In the genomic region with DNA sequence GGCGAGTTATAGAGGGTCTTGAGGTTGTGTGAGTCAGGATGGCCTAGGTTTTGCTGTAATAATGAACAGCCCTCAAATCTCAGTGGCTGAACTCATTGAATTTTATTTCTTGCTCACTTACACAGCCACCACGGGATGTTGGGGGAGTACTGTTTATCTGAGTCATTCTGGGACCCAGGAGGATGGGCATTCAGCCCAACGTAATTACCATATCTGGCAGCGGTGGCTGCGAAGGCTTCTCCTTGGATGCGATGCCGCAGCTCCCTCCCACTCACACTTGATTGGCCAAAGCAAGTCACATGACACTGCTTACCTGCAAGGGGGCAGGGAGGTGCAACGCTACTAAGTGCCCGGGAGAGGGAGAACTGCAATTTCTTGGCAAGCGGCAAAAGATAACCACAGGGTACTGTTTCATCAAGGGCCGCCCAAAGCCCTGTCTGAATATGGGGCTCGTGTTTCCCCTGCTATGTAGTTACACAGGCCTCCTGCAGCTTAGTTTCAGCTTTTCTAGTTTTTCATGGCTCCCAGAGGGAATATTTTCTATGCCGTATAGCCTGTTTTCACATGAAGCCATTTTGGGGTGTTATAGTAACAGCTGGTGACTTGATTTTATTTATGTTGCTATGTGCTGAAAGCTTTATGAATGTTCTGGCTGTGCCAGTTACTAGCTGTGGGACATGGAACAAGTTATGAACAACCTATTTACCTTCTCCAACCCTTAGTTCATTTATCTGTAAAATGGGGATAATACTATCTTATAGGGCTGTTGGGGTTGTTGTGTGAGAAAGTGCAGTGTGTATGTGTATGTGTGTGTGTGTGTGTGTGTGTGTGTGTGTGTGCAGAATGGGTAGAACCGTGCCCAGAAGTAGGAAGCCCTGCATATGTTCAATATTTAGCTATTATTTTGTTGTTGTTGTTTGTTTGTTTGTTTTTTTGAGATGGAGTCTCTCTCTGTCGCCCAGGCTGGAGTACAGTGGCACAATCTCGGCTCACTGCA, we compare ENCODE assay signal across 1 cellular context.
TF ChIP-seq lines count a peak whose summit lies in the region.

No MANE protein-coding gene starts in this region.

TF ChIP-seq in K562, 482 proteins besides CTCF, POLR2A, EP300 and RAD21 (continues in another document):
- TF ChIP-seq BHLHE40 (IDR thresholded peaks at IDR 0.05; ENCODE audit: low read length) (peak; percentile 25; the same call in 1 of the 2 replicates), SMARCA5 (IDR thresholded peaks at IDR 0.05) (no peak), ZNF354B (CRISPR knock-in tag; IDR thresholded peaks at IDR 0.05) (no peak), RAD51 (IDR thresholded peaks at IDR 0.05; ENCODE audit: borderline replicate concordance, low read depth) (peak; percentile 94), KAT2B (IDR thresholded peaks at IDR 0.05; ENCODE audit: low read depth, low read length) (no peak), NFYB (IDR thresholded peaks at IDR 0.05; ENCODE audit: extremely low read depth, insufficient read length) (peak; percentile 98), NCOA1 (IDR thresholded peaks at IDR 0.05; ENCODE audit: low read depth) (no peak), BRF1 (IDR thresholded peaks at IDR 0.05; ENCODE audit: borderline replicate concordance, extremely low read depth, insufficient read length) (no peak), CHCHD3 (CRISPR knock-in tag; IDR thresholded peaks at IDR 0.05) (no peak), SMC3 (conservative IDR thresholded peaks at IDR 0.05; ENCODE audit: insufficient read depth, low read depth, low read length) (0 out of 2 replicates have a peak, but pooled peaks have one; percentile 11), KLF13 (tag; IDR thresholded peaks at IDR 0.05; ENCODE audit: borderline replicate concordance, low read depth) (no peak), HDAC6 (IDR thresholded peaks at IDR 0.05; ENCODE audit: low read depth, low read length) (no peak), SMARCE1 (IDR thresholded peaks at IDR 0.05) (0 out of 2 replicates have a peak, but pooled peaks have one; percentile 16), MAFF (IDR thresholded peaks at IDR 0.05; ENCODE audit: low read length) (peak; percentile 42; the same call in 1 of the 2 replicates), ZNF12 (CRISPR knock-in tag; IDR thresholded peaks at IDR 0.05) (peak; percentile 98), LARP7 (IDR thresholded peaks at IDR 0.05) (no peak), NBN (IDR thresholded peaks at IDR 0.05; ENCODE audit: low read depth) (no peak), XRCC3 (IDR thresholded peaks at IDR 0.05) (no peak), PHB (CRISPR knock-in tag; IDR thresholded peaks at IDR 0.05) (no peak), PTTG1 (tag; IDR thresholded peaks at IDR 0.05; ENCODE audit: low read depth) (no peak), FOS (IDR thresholded peaks at IDR 0.05; ENCODE audit: extremely low read depth, insufficient read length) (peak; percentile 86), NFIC (IDR thresholded peaks at IDR 0.05) (peak; percentile 41; the same call in 1 of the 2 replicates), TOE1 (IDR thresholded peaks at IDR 0.05; ENCODE audit: borderline replicate concordance) (peak; percentile 98), TOE1 (CRISPR knock-in tag; IDR thresholded peaks at IDR 0.05; ENCODE audit: borderline replicate concordance, low read depth) (no peak), PHF21A (IDR thresholded peaks at IDR 0.05; ENCODE audit: borderline replicate concordance, low read depth) (peak; percentile 32; the same call in 1 of the 2 replicates), ZEB2 (IDR thresholded peaks at IDR 0.05) (0 out of 2 replicates have a peak, but pooled peaks have one; percentile 27), DPF2 (IDR thresholded peaks at IDR 0.05) (0 out of 2 replicates have a peak, but pooled peaks have one; percentile 36), RCOR1 (IDR thresholded peaks at IDR 0.05; ENCODE audit: borderline replicate concordance in 1 of 2, low read depth in 2 of 2, low read length in 2 of 2) (peak in 1 of 2 experiments; percentile 75; a peak in 1 of 4 replicates), EGR1 (conservative IDR thresholded peaks at IDR 0.05) (peak; percentile 75), HMG20A (CRISPR knock-in tag; conservative IDR thresholded peaks at IDR 0.05) (no peak), CREM (IDR thresholded peaks at IDR 0.05; ENCODE audit: low read depth) (peak; percentile 32; the same call in 1 of the 2 replicates), CHD2 (IDR thresholded peaks at IDR 0.05; ENCODE audit: low read depth, low read length) (peak; percentile 73), SAFB2 (IDR thresholded peaks at IDR 0.05; ENCODE audit: borderline replicate concordance, low read depth, low read length, severe bottlenecking) (no peak), CTBP1 (IDR thresholded peaks at IDR 0.05; ENCODE audit: borderline replicate concordance) (peak; percentile 58; the same call in 1 of the 2 replicates)
- TF ChIP-seq, protein P1, sequence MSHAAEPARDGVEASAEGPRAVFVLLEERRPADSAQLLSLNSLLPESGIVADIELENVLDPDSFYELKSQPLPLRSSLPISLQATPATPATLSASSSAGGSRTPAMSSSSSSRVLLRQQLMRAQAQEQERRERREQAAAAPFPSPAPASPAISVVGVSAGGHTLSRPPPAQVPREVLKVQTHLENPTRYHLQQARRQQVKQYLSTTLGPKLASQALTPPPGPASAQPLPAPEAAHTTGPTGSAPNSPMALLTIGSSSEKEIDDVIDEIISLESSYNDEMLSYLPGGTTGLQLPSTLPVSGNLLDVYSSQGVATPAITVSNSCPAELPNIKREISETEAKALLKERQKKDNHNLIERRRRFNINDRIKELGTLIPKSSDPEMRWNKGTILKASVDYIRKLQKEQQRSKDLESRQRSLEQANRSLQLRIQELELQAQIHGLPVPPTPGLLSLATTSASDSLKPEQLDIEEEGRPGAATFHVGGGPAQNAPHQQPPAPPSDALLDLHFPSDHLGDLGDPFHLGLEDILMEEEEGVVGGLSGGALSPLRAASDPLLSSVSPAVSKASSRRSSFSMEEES (CRISPR knock-in tag; IDR thresholded peaks at IDR 0.05): peak; percentile 92
- TF ChIP-seq, protein P2, sequence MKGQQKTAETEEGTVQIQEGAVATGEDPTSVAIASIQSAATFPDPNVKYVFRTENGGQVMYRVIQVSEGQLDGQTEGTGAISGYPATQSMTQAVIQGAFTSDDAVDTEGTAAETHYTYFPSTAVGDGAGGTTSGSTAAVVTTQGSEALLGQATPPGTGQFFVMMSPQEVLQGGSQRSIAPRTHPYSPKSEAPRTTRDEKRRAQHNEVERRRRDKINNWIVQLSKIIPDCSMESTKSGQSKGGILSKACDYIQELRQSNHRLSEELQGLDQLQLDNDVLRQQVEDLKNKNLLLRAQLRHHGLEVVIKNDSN (CRISPR knock-in tag; IDR thresholded peaks at IDR 0.05): peak; percentile 95
- TF ChIP-seq, protein P3, sequence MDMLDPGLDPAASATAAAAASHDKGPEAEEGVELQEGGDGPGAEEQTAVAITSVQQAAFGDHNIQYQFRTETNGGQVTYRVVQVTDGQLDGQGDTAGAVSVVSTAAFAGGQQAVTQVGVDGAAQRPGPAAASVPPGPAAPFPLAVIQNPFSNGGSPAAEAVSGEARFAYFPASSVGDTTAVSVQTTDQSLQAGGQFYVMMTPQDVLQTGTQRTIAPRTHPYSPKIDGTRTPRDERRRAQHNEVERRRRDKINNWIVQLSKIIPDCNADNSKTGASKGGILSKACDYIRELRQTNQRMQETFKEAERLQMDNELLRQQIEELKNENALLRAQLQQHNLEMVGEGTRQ (CRISPR knock-in tag; IDR thresholded peaks at IDR 0.05): peak; percentile 94
- TF ChIP-seq, protein P4, sequence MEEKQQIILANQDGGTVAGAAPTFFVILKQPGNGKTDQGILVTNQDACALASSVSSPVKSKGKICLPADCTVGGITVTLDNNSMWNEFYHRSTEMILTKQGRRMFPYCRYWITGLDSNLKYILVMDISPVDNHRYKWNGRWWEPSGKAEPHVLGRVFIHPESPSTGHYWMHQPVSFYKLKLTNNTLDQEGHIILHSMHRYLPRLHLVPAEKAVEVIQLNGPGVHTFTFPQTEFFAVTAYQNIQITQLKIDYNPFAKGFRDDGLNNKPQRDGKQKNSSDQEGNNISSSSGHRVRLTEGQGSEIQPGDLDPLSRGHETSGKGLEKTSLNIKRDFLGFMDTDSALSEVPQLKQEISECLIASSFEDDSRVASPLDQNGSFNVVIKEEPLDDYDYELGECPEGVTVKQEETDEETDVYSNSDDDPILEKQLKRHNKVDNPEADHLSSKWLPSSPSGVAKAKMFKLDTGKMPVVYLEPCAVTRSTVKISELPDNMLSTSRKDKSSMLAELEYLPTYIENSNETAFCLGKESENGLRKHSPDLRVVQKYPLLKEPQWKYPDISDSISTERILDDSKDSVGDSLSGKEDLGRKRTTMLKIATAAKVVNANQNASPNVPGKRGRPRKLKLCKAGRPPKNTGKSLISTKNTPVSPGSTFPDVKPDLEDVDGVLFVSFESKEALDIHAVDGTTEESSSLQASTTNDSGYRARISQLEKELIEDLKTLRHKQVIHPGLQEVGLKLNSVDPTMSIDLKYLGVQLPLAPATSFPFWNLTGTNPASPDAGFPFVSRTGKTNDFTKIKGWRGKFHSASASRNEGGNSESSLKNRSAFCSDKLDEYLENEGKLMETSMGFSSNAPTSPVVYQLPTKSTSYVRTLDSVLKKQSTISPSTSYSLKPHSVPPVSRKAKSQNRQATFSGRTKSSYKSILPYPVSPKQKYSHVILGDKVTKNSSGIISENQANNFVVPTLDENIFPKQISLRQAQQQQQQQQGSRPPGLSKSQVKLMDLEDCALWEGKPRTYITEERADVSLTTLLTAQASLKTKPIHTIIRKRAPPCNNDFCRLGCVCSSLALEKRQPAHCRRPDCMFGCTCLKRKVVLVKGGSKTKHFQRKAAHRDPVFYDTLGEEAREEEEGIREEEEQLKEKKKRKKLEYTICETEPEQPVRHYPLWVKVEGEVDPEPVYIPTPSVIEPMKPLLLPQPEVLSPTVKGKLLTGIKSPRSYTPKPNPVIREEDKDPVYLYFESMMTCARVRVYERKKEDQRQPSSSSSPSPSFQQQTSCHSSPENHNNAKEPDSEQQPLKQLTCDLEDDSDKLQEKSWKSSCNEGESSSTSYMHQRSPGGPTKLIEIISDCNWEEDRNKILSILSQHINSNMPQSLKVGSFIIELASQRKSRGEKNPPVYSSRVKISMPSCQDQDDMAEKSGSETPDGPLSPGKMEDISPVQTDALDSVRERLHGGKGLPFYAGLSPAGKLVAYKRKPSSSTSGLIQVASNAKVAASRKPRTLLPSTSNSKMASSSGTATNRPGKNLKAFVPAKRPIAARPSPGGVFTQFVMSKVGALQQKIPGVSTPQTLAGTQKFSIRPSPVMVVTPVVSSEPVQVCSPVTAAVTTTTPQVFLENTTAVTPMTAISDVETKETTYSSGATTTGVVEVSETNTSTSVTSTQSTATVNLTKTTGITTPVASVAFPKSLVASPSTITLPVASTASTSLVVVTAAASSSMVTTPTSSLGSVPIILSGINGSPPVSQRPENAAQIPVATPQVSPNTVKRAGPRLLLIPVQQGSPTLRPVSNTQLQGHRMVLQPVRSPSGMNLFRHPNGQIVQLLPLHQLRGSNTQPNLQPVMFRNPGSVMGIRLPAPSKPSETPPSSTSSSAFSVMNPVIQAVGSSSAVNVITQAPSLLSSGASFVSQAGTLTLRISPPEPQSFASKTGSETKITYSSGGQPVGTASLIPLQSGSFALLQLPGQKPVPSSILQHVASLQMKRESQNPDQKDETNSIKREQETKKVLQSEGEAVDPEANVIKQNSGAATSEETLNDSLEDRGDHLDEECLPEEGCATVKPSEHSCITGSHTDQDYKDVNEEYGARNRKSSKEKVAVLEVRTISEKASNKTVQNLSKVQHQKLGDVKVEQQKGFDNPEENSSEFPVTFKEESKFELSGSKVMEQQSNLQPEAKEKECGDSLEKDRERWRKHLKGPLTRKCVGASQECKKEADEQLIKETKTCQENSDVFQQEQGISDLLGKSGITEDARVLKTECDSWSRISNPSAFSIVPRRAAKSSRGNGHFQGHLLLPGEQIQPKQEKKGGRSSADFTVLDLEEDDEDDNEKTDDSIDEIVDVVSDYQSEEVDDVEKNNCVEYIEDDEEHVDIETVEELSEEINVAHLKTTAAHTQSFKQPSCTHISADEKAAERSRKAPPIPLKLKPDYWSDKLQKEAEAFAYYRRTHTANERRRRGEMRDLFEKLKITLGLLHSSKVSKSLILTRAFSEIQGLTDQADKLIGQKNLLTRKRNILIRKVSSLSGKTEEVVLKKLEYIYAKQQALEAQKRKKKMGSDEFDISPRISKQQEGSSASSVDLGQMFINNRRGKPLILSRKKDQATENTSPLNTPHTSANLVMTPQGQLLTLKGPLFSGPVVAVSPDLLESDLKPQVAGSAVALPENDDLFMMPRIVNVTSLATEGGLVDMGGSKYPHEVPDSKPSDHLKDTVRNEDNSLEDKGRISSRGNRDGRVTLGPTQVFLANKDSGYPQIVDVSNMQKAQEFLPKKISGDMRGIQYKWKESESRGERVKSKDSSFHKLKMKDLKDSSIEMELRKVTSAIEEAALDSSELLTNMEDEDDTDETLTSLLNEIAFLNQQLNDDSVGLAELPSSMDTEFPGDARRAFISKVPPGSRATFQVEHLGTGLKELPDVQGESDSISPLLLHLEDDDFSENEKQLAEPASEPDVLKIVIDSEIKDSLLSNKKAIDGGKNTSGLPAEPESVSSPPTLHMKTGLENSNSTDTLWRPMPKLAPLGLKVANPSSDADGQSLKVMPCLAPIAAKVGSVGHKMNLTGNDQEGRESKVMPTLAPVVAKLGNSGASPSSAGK (IDR thresholded peaks at IDR 0.05): 0 out of 2 replicates have a peak, but pooled peaks have one; percentile 26
- TF ChIP-seq, protein P5, sequence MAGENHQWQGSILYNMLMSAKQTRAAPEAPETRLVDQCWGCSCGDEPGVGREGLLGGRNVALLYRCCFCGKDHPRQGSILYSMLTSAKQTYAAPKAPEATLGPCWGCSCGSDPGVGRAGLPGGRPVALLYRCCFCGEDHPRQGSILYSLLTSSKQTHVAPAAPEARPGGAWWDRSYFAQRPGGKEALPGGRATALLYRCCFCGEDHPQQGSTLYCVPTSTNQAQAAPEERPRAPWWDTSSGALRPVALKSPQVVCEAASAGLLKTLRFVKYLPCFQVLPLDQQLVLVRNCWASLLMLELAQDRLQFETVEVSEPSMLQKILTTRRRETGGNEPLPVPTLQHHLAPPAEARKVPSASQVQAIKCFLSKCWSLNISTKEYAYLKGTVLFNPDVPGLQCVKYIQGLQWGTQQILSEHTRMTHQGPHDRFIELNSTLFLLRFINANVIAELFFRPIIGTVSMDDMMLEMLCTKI (IDR thresholded peaks at IDR 0.05; ENCODE audit: partially characterized antibody): no peak
- TF ChIP-seq, protein P6, sequence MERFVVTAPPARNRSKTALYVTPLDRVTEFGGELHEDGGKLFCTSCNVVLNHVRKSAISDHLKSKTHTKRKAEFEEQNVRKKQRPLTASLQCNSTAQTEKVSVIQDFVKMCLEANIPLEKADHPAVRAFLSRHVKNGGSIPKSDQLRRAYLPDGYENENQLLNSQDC (CRISPR knock-in tag; IDR thresholded peaks at IDR 0.05): no peak
- TF ChIP-seq, protein P7, sequence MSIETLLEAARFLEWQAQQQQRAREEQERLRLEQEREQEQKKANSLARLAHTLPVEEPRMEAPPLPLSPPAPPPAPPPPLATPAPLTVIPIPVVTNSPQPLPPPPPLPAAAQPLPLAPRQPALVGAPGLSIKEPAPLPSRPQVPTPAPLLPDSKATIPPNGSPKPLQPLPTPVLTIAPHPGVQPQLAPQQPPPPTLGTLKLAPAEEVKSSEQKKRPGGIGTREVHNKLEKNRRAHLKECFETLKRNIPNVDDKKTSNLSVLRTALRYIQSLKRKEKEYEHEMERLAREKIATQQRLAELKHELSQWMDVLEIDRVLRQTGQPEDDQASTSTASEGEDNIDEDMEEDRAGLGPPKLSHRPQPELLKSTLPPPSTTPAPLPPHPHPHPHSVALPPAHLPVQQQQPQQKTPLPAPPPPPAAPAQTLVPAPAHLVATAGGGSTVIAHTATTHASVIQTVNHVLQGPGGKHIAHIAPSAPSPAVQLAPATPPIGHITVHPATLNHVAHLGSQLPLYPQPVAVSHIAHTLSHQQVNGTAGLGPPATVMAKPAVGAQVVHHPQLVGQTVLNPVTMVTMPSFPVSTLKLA (conservative IDR thresholded peaks at IDR 0.05): 0 out of 4 replicates have a peak, but pooled peaks of 1 of the 2 experiments have one; percentile 13
